8 cellular contexts compared by ENCODE assay signal in genomic region chr3:187011915-187012314, GRCh38.
DNase-seq lines count a peak whose midpoint lies in the region; ATAC-seq and TF ChIP-seq lines count a peak whose summit lies in the region.

No MANE protein-coding gene starts in this region.

- H3K4me1 Mint-ChIP-seq in osteocyte (ENCODE audit: unreplicated experiment) = peaks cover 37% of the 10 kb centered on the region

- peaks cover 31% of the 10 kb centered on the region for H3K36me3 Mint-ChIP-seq in osteocyte (ENCODE audit: unreplicated experiment)

- no peak overlapping the region for H2AFZ ChIP-seq in osteoblast (ENCODE audit: low read length)

- H3K27ac ChIP-seq in osteoblast (ENCODE audit: low read depth, low read length) (no peak overlapping the region), psoas muscle (no peak overlapping the region)

- TF ChIP-seq CTCF in osteocyte (IDR thresholded peaks at IDR 0.05) = no peak
- TF ChIP-seq CTCF in osteoblast (IDR thresholded peaks at IDR 0.05; ENCODE audit: extremely low read depth, low read depth, low read length) = no peak
- TF ChIP-seq CTCF in psoas muscle (IDR thresholded peaks at IDR 0.05) = no peak

- peak; percentile 49 for ATAC-seq in GM19035 (IDR thresholded peaks at IDR 0.05; ENCODE audit: unreplicated experiment)
- ATAC-seq in HG02943 (IDR thresholded peaks at IDR 0.05; ENCODE audit: low read depth, unreplicated experiment) = peak; percentile 41
- ATAC-seq in psoas muscle = no peak

- peaks cover 4% of the 10 kb centered on the region for H3K9me3 Mint-ChIP-seq in osteocyte (ENCODE audit: unreplicated experiment)

- no peaks in the 10 kb centered on the region for H3K79me2 ChIP-seq in osteoblast (ENCODE audit: insufficient read depth, low read length)

- H3K4me2 ChIP-seq in osteoblast (ENCODE audit: insufficient read depth, low read length) = no peak overlapping the region

- no peaks in the 10 kb centered on the region for H3K27me3 Mint-ChIP-seq in osteocyte (ENCODE audit: unreplicated experiment)

- H4K20me1 ChIP-seq in osteoblast (ENCODE audit: insufficient read depth, low read length) = no peaks in the 10 kb centered on the region

- H3K4me1 ChIP-seq in osteoblast (ENCODE audit: insufficient read depth, low read length) (no peaks in the 10 kb centered on the region), psoas muscle (peaks cover 7% of the 10 kb centered on the region)

- 72 to 88% (median 78%) methylated on average over 7 of the region's 7 CpGs for whole genome bisulfite sequencing in psoas muscle, 3 donors

- peak; percentile 62 for DNase-seq in SKM-1 (lab: John Stamatoyannopoulos, UW; ENCODE audit: unreplicated experiment)
- DNase-seq in osteocyte (ENCODE audit: extremely low spot score, unreplicated experiment) = peak; percentile 25
- no peak for DNase-seq in NCI-H1417 (lab: John Stamatoyannopoulos, UW)
- no peak for DNase-seq in COLO668 (lab: John Stamatoyannopoulos, UW; ENCODE audit: unreplicated experiment)
- DNase-seq in osteoblast (ENCODE audit: insufficient read length, low spot score, missing footprints) = no peak
- DNase-seq in psoas muscle = no peak

- no peaks in the 10 kb centered on the region for H3K36me3 ChIP-seq in osteoblast (ENCODE audit: insufficient read depth, low read length)
- no peaks in the 10 kb centered on the region for H3K36me3 ChIP-seq in psoas muscle (ENCODE audit: insufficient read depth in 1 of 2, low read depth in 1 of 2)

- intact Hi-C loops in psoas muscle (cut with DNase I) = no loop called here

- H3K9me3 ChIP-seq in osteoblast (ENCODE audit: low read depth, low read length) (no peaks in the 10 kb centered on the region), psoas muscle (no peaks in the 10 kb centered on the region)

- H3K4me3 ChIP-seq in osteoblast (ENCODE audit: insufficient read depth, low read length) (no peak overlapping the region), psoas muscle (no peak overlapping the region)

- H3K27ac Mint-ChIP-seq in osteocyte (ENCODE audit: unreplicated experiment) = peak overlapping the region; percentile 82

- no peaks in the 10 kb centered on the region for H3K27me3 ChIP-seq in osteoblast (ENCODE audit: insufficient read depth, low read length)
- H3K27me3 ChIP-seq in psoas muscle (ENCODE audit: insufficient read depth in 3 of 3, low read length in 2 of 3) = no peaks in the 10 kb centered on the region

- H3K4me3 Mint-ChIP-seq in osteocyte (ENCODE audit: unreplicated experiment) = no peak overlapping the region

Comparison
In these comparisons a context has a peak if more than half of its experiments do, and no peak if none do; other contexts are left out.
1. ATAC-seq: peak in GM19035 (single experiment) and HG02943 (single experiment); none in psoas muscle (0 of 4).
2. DNase-seq: peak in SKM-1 (single experiment) and osteocyte (single experiment); none in NCI-H1417 (0 of 3), COLO668 (single experiment), osteoblast (single experiment) and psoas muscle (0 of 2).